Comparison of ENCODE assay signal across 10 cellular contexts in the genomic region with DNA sequence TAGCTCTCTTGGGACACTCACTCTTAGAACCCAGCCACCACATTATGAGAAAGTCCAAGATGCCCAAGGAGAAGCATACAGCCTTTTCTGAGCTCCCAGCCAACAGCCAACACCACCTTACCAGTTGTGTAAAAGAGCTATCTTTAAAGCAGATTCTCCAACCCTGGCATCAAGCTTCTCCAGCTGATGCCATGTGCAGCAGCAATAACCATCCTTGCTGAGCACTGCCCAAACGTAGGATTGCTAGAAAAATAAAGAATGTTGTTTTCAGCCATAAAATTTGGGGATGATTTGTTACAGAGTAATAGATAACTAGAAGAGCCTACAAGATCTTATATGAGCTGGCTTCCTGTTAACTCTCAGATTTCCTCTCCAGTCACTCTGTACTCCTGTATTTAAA.
"Had no signal": no experiment of that assay in that cellular context is flagged by ENCODE, and none has a peak within 500 bp of the region (broad histone marks: within the 10 kb centered on the region; RNA-seq: fewer than 3 reads in every experiment).

No MANE protein-coding gene starts in this region.

- H3K9me3 ChIP-seq: HAP-1 had no signal

- FAIRE-seq: H1, H54 had no signal

- H3K4me1 ChIP-seq: HAP-1 had no signal

- H2AFZ ChIP-seq: GM23248 had no signal

- H3K27ac Mint-ChIP-seq: H9, HFFc6 had no signal

- ATAC-seq: HCT116 had no signal

- H3K27ac ChIP-seq: GM23248 had no signal

- DNase-seq: GM23248, GOT3, H7, H9, HCEC 1CT, HFFc6 had no signal

- H3K9me3 Mint-ChIP-seq: HFFc6 had no signal

- H3K4me3 ChIP-seq: GM23248, HAP-1 had no signal

- H3K36me3 ChIP-seq: HAP-1 had no signal

- H3K9ac ChIP-seq: GM23248 had no signal

- H3K4me3 Mint-ChIP-seq: H9, HFFc6 had no signal
